In genomic region chr11:72070486-72070885, GRCh38 we compare ENCODE assay signal across 1 cellular context.
TF ChIP-seq lines count a peak whose summit lies in the region.

No MANE protein-coding gene starts in this region.

TF ChIP-seq in GM12878, 131 proteins besides CTCF, POLR2A, EP300 and RAD21:
- TF ChIP-seq YBX1 (IDR thresholded peaks at IDR 0.05) (no peak), RCOR1 (conservative IDR thresholded peaks at IDR 0.05; ENCODE audit: low read depth, low read length) (no peak), ZBTB40 (IDR thresholded peaks at IDR 0.05; ENCODE audit: borderline replicate concordance) (no peak), MTA3 (IDR thresholded peaks at IDR 0.05; ENCODE audit: borderline replicate concordance, low read length) (no peak), TAF1 (IDR thresholded peaks at IDR 0.05; ENCODE audit: borderline replicate concordance, low read depth, low read length) (no peak), SUZ12 (IDR thresholded peaks at IDR 0.05; ENCODE audit: unreplicated experiment) (no peak), MEF2B (IDR thresholded peaks at IDR 0.05; ENCODE audit: partially characterized antibody, poor library complexity, severe bottlenecking) (no peak), TBL1XR1 (IDR thresholded peaks at IDR 0.05; ENCODE audit: low read depth, low read length) (no peak), ZNF384 (IDR thresholded peaks at IDR 0.05; ENCODE audit: borderline replicate concordance, low read depth, low read length) (no peak), HCFC1 (IDR thresholded peaks at IDR 0.05; ENCODE audit: low read length) (no peak), EGR1 (IDR thresholded peaks at IDR 0.05; ENCODE audit: borderline replicate concordance in 1 of 2, low read depth in 2 of 2, low read length in 2 of 2) (no peak), BHLHE40 (IDR thresholded peaks at IDR 0.05; ENCODE audit: borderline replicate concordance in 1 of 2, low read depth in 2 of 2, low read length in 1 of 2) (no peak), NFXL1 (IDR thresholded peaks at IDR 0.05; ENCODE audit: borderline replicate concordance) (no peak), CBX5 (IDR thresholded peaks at IDR 0.05; ENCODE audit: low read depth) (no peak), NR2F1 (conservative IDR thresholded peaks at IDR 0.05) (no peak)
